Comparison of ENCODE assay signal across 10 cellular contexts in genomic region chr10:61286695-61287094, GRCh38.
DNase-seq lines count a peak whose midpoint lies in the region; ATAC-seq, FAIRE-seq and TF ChIP-seq lines count a peak whose summit lies in the region.
"Had no signal": no experiment of that assay in that cellular context is flagged by ENCODE, and none has a peak within 500 bp of the region (broad histone marks: within the 10 kb centered on the region; RNA-seq: fewer than 3 reads in every experiment).

No MANE protein-coding gene starts in this region.

- H3K27ac ChIP-seq in endothelial cell of umbilical vein (ENCODE audit: insufficient read depth, low read depth, low read length): no peak overlapping the region
- H3K27ac ChIP-seq in left ventricle myocardium inferior (replicated peaks): no peak overlapping the region
- H3K27ac ChIP-seq: SK-N-MC had no signal

- peak overlapping the region in 1 of 7 donors; percentile 13 for H3K27ac Mint-ChIP-seq in CD14-positive monocyte

- DNase-seq in endothelial cell of umbilical vein (ENCODE audit: low read depth, low spot score) (no peak), left ventricle myocardium inferior (no peak), CD14-positive monocyte (ENCODE audit: low spot score) (no peak), NCI-H187 (lab: John Stamatoyannopoulos, UW) (no peak)
- no peak for DNase-seq in stimulated activated CD8-positive, alpha-beta memory T cell treated with anti-CD3 and anti-CD28 coated beads, Interleukin-4, amount 100 ng/mL, for 48 hours
- DNase-seq: H7 had no signal

- TF ChIP-seq CTCF in endothelial cell of umbilical vein (IDR thresholded peaks at IDR 0.05; ENCODE audit: extremely low read depth in 1 of 2, insufficient read depth in 1 of 2, low read depth in 1 of 2, low read length in 2 of 2) (no peak), left ventricle myocardium inferior (IDR thresholded peaks at IDR 0.05; ENCODE audit: borderline replicate concordance) (no peak), CD14-positive monocyte (IDR thresholded peaks at IDR 0.05) (no peak)

- H3K9ac ChIP-seq in endothelial cell of umbilical vein (replicated peaks; ENCODE audit: extremely low read depth, insufficient read depth, low read length): no peak overlapping the region

- intact Hi-C loops in endothelial cell of umbilical vein (cut with micrococcal nuclease): loop anchor here (5.0 to 10.0 kb wide), 2 partner anchors 262 to 306 kb away; no protein-coding TSS in a partner anchor
- intact Hi-C loops in left ventricle myocardium inferior (cut with micrococcal nuclease): loop anchor here (5.0 to 10.0 kb wide), 3 partner anchors 142 to 474 kb away; no protein-coding TSS in a partner anchor
- intact Hi-C loops in CD14-positive monocyte (cut with micrococcal nuclease): no loop called here

- dilution Hi-C loops in endothelial cell of umbilical vein (cut with MboI; ENCODE audit: extremely low pct_ligation_motif_present, low sequenced_read_pairs): no loop called here

- H3K4me1 Mint-ChIP-seq in CD14-positive monocyte: peaks cover 18% of the 10 kb centered on the region

- peak overlapping the region; percentile 26 for H2AFZ ChIP-seq in endothelial cell of umbilical vein (ENCODE audit: low read depth, low read length)

- TF ChIP-seq POLR2A in endothelial cell of umbilical vein (IDR thresholded peaks at IDR 0.05; ENCODE audit: low read depth, low read length): no peak

- H4K20me1 ChIP-seq in endothelial cell of umbilical vein (replicated peaks; ENCODE audit: control insufficient read depth, extremely low read depth, insufficient read depth, low read length): no peaks in the 10 kb centered on the region

- no peaks in the 10 kb centered on the region for H3K27me3 ChIP-seq in endothelial cell of umbilical vein (ENCODE audit: control insufficient read depth in 2 of 2, insufficient read depth in 2 of 2, low read length in 2 of 2)
- H3K27me3 ChIP-seq in left ventricle myocardium inferior (ENCODE audit: low read depth): peaks cover 4% of the 10 kb centered on the region

- no TSS peak for BruUV-seq in endothelial cell of umbilical vein (replicated peaks; lab: Mats Ljungman, UMichigan)

- H3K36me3 ChIP-seq in endothelial cell of umbilical vein (ENCODE audit: control insufficient read depth in 2 of 2, extremely low read depth in 1 of 2, insufficient read depth in 2 of 2, low read length in 2 of 2) (no peaks in the 10 kb centered on the region), left ventricle myocardium inferior (no peaks in the 10 kb centered on the region)

- H3K4me3 ChIP-seq in endothelial cell of umbilical vein (replicated peaks in 1 of 3; ENCODE audit: insufficient read depth in 1 of 3, low read depth in 1 of 3, low read length in 3 of 3): no peak overlapping the region
- H3K4me3 ChIP-seq in left ventricle myocardium inferior: no peak overlapping the region
- H3K4me3 ChIP-seq: SK-N-MC had no signal

- POLR2A ChIA-PET in endothelial cell of umbilical vein (lab: Charles Lee): no interaction called here

- H3K9me1 ChIP-seq in endothelial cell of umbilical vein (replicated peaks; ENCODE audit: control insufficient read depth, extremely low read depth, insufficient read depth, low read length): no peaks in the 10 kb centered on the region

- H3K9me3 ChIP-seq in endothelial cell of umbilical vein (replicated peaks; ENCODE audit: control insufficient read depth, insufficient read depth, low read length) (no peaks in the 10 kb centered on the region), left ventricle myocardium inferior (replicated peaks) (no peaks in the 10 kb centered on the region)

- H3K4me1 ChIP-seq in endothelial cell of umbilical vein (ENCODE audit: control insufficient read depth, extremely low read depth, insufficient read depth, low read length) (peaks cover 9% of the 10 kb centered on the region), left ventricle myocardium inferior (no peaks in the 10 kb centered on the region)

- CTCF ChIA-PET in endothelial cell of umbilical vein (lab: Charles Lee): interaction anchor here (1.1 to 2.8 kb wide), 4 partner anchors 145 to 548 kb away, joined by 3 to 7 read pairs (median 4); no protein-coding TSS in a partner anchor

- ATAC-seq in GM18511 (IDR thresholded peaks at IDR 0.05; ENCODE audit: unreplicated experiment): peak; percentile 99
- peak; percentile 99 for ATAC-seq in GM21390 (IDR thresholded peaks at IDR 0.05; ENCODE audit: unreplicated experiment)
- ATAC-seq in HG03439 (IDR thresholded peaks at IDR 0.05; ENCODE audit: unreplicated experiment): peak; percentile 100

- H3K4me2 ChIP-seq in endothelial cell of umbilical vein (ENCODE audit: insufficient read depth, low read length): no peak overlapping the region

- H3K27me3 Mint-ChIP-seq in CD14-positive monocyte (ENCODE audit: low read depth in 3 of 3): peaks cover 2 to 6% (median 5%) of the 10 kb centered on the region in 3 donors

- no peak for FAIRE-seq in endothelial cell of umbilical vein (lab: Jason Lieb, UNC)

- no peaks in the 10 kb centered on the region for H3K79me2 ChIP-seq in endothelial cell of umbilical vein (ENCODE audit: control insufficient read depth, insufficient read depth, low read length)

- peaks cover 0 to 8% (median 4%) of the 10 kb centered on the region in 7 donors for H3K9me3 Mint-ChIP-seq in CD14-positive monocyte

- H3K4me3 Mint-ChIP-seq in CD14-positive monocyte: peak overlapping the region in 1 of 2 donors; percentile 48

- no peaks in the 10 kb centered on the region for H3K36me3 Mint-ChIP-seq in CD14-positive monocyte

TF ChIP-seq in endothelial cell of umbilical vein, 7 proteins besides CTCF, POLR2A, EP300 and RAD21:
- no peak for TF ChIP-seq GATA2 (IDR thresholded peaks at IDR 0.05; ENCODE audit: insufficient read depth, insufficient read length, low read depth, low read length)
- no peak for TF ChIP-seq JUN (IDR thresholded peaks at IDR 0.05; ENCODE audit: borderline replicate concordance, insufficient read depth, insufficient read length, low read depth)
- no peak for TF ChIP-seq EZH2 (IDR thresholded peaks at IDR 0.05; ENCODE audit: borderline replicate concordance, low read depth, low read length, severe bottlenecking)
- TF ChIP-seq FOS (IDR thresholded peaks at IDR 0.05; ENCODE audit: borderline replicate concordance, insufficient read depth, low read length): no peak

Comparison
In these comparisons a context has a peak if more than half of its experiments do, and no peak if none do; other contexts are left out.
1. intact Hi-C loops: an anchor here in endothelial cell of umbilical vein (5.0 to 10.0 kb wide) and left ventricle myocardium inferior (5.0 to 10.0 kb wide); none called in CD14-positive monocyte.